Comparison of ENCODE assay signal across 8 cellular contexts in the genomic region with DNA sequence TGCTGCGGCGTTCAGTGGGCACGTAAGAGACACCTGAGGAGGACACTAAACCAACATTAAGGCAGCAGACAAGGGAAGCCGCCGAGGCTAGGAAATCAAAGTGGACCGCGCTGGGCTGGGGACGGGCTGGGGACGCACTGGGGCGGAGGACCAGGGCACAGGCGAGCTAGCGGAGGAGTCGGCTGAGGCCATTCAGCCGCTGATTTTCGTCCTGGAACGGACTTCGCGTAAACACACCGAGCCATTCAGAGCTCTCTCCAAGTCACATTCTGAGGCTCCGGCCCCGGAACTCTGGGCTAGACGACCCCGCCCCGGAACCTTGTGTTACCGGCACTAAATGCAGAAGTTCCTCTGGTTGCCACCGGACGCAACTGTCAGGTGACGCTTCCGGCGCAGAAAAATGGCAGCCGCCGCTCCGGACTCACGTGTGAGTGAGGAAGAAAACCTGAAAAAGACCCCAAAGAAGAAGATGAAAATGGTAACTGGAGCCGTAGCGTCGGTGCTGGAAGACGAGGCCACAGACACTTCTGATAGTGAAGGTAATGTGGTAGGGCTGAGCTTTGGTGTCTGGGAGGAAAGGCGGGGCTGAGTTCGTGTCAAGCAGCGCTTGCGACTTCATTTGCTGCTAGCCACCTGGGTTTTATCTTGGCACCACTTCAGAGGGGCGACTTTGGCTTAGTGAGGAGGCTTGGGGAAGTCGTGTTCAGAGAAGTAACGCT. TPM values are rescaled to one million over a fixed set of nuclear protein-coding genes. Genes with fewer than 3 reads are reported as not detected.
DNase-seq lines count a peak whose midpoint lies in the region; ATAC-seq and TF ChIP-seq lines count a peak whose summit lies in the region.

A gene with protein sequence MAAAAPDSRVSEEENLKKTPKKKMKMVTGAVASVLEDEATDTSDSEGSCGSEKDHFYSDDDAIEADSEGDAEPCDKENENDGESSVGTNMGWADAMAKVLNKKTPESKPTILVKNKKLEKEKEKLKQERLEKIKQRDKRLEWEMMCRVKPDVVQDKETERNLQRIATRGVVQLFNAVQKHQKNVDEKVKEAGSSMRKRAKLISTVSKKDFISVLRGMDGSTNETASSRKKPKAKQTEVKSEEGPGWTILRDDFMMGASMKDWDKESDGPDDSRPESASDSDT (plus strand): TSS at position 377 of the 719 bp plus-strand sequence. CDS start 24 bp downstream, at position 401.

- H3K27me3 Mint-ChIP-seq in glutamatergic neuron (ENCODE audit: unreplicated experiment) (peaks cover 7% of the 10 kb centered on the region), osteocyte (ENCODE audit: unreplicated experiment) (peaks cover 2% of the 10 kb centered on the region)

- ATAC-seq in HG02623 (IDR thresholded peaks at IDR 0.05; ENCODE audit: unreplicated experiment): peak; percentile 98
- ATAC-seq in activated naive CD4-positive, alpha-beta T cell treated with anti-CD3 and anti-CD28 coated beads, Interleukin-2, amount 50 U/mL, for 72 hours: peak; percentile 100

- peak; percentile 91 for DNase-seq in NCI-H1092 treated with DMSO at 0.1 percent for 48 hours (lab: John Stamatoyannopoulos, UW)
- DNase-seq in SKM-1 treated with dmso at 0.1 percent for 144 hours (lab: John Stamatoyannopoulos, UW; ENCODE audit: unreplicated experiment): peak; percentile 89
- DNase-seq in activated naive CD4-positive, alpha-beta T cell treated with anti-CD3 and anti-CD28 coated beads, Interleukin-2, amount 50 U/mL, for 72 hours (ENCODE audit: low spot score in 2 of 2): peak; percentile 81 to 86
- peak; percentile 90 for DNase-seq in glutamatergic neuron
- peak; percentile 94 for DNase-seq in osteocyte (ENCODE audit: extremely low spot score, unreplicated experiment)

- H3K27ac Mint-ChIP-seq in activated naive CD4-positive, alpha-beta T cell treated with anti-CD3 and anti-CD28 coated beads, Interleukin-2, amount 50 U/mL, for 72 hours: peak within 1 kb of the TSS; percentile 92 to 99
- H3K27ac Mint-ChIP-seq in glutamatergic neuron (ENCODE audit: unreplicated experiment) (peak within 1 kb of the TSS; percentile 94), osteocyte (ENCODE audit: unreplicated experiment) (peak within 1 kb of the TSS; percentile 91)

- no peaks in the 10 kb centered on the region for H3K27me3 ChIP-seq in thymus (ENCODE audit: control insufficient read depth, insufficient read depth)

- peak within 1 kb of the TSS; percentile 84 for H3K27ac ChIP-seq in thymus (ENCODE audit: low read depth)

- peaks cover 24 to 27% of the 10 kb centered on the region in 2 donors for H3K36me3 Mint-ChIP-seq in activated naive CD4-positive, alpha-beta T cell treated with anti-CD3 and anti-CD28 coated beads, Interleukin-2, amount 50 U/mL, for 72 hours
- H3K36me3 Mint-ChIP-seq in glutamatergic neuron (ENCODE audit: unreplicated experiment): no peaks in the 10 kb centered on the region
- H3K36me3 Mint-ChIP-seq in osteocyte (ENCODE audit: unreplicated experiment): no peaks in the 10 kb centered on the region

- H3K4me3 Mint-ChIP-seq in glutamatergic neuron (ENCODE audit: unreplicated experiment) (peak within 1 kb of the TSS; percentile 99), osteocyte (ENCODE audit: unreplicated experiment) (peak within 1 kb of the TSS; percentile 96)

- WGBS in thymus: under 1% methylated on average over 45 of the region's 45 CpGs

- H3K4me1 ChIP-seq in thymus (ENCODE audit: control insufficient read depth, insufficient read depth, low read length): peaks cover 6% of the 10 kb centered on the region

- peaks cover 4 to 5% of the 10 kb centered on the region in 2 donors for H3K9me3 Mint-ChIP-seq in activated naive CD4-positive, alpha-beta T cell treated with anti-CD3 and anti-CD28 coated beads, Interleukin-2, amount 50 U/mL, for 72 hours
- H3K9me3 Mint-ChIP-seq in glutamatergic neuron (ENCODE audit: unreplicated experiment) (peaks cover 8% of the 10 kb centered on the region), osteocyte (ENCODE audit: unreplicated experiment) (peaks cover 3% of the 10 kb centered on the region)

- H3K4me3 ChIP-seq in thymus (ENCODE audit: low read length): peak within 1 kb of the TSS; percentile 72

- peak; percentile 76 for TF ChIP-seq POLR2A in GM10847 (IDR thresholded peaks at IDR 0.05; ENCODE audit: extremely low read depth, insufficient read length)

- H3K9me3 ChIP-seq in thymus (ENCODE audit: control insufficient read depth): no peaks in the 10 kb centered on the region

- TF ChIP-seq CTCF in glutamatergic neuron (IDR thresholded peaks at IDR 0.05; ENCODE audit: partially characterized antibody, unreplicated experiment): no peak
- TF ChIP-seq CTCF in osteocyte (IDR thresholded peaks at IDR 0.05): no peak

- H3K36me3 ChIP-seq in thymus (ENCODE audit: control insufficient read depth, insufficient read depth): no peaks in the 10 kb centered on the region

- peaks cover 3% of the 10 kb centered on the region for H3K4me1 Mint-ChIP-seq in glutamatergic neuron (ENCODE audit: low read depth, unreplicated experiment)
- H3K4me1 Mint-ChIP-seq in osteocyte (ENCODE audit: unreplicated experiment): peaks cover 21% of the 10 kb centered on the region

RNA-seq across cellular contexts. Expression of the gene that starts here (rescaled TPM):
- 10 to 100 TPM in 1 of 2 donors, 1 to 10 TPM in 1; 7.9 to 18.8 TPM for total RNA-seq in activated naive CD4-positive, alpha-beta T cell treated with anti-CD3 and anti-CD28 coated beads, Interleukin-2, amount 50 U/mL, for 72 hours
- total RNA-seq in glutamatergic neuron (ENCODE audit: unreplicated experiment): 18.0 TPM
- 18.8 and 20.3 TPM in 2 replicates for total RNA-seq in osteocyte
- polyA plus RNA-seq in thymus: 3.9 TPM

Comparison
In these comparisons a context has a peak if more than half of its experiments do, and no peak if none do; other contexts are left out.
1. Peak in every context shown above with its lines: DNase-seq, ATAC-seq, H3K4me3 ChIP-seq and H3K27ac ChIP-seq.